ENCODE assay signal across 8 cellular contexts in the genomic region with DNA sequence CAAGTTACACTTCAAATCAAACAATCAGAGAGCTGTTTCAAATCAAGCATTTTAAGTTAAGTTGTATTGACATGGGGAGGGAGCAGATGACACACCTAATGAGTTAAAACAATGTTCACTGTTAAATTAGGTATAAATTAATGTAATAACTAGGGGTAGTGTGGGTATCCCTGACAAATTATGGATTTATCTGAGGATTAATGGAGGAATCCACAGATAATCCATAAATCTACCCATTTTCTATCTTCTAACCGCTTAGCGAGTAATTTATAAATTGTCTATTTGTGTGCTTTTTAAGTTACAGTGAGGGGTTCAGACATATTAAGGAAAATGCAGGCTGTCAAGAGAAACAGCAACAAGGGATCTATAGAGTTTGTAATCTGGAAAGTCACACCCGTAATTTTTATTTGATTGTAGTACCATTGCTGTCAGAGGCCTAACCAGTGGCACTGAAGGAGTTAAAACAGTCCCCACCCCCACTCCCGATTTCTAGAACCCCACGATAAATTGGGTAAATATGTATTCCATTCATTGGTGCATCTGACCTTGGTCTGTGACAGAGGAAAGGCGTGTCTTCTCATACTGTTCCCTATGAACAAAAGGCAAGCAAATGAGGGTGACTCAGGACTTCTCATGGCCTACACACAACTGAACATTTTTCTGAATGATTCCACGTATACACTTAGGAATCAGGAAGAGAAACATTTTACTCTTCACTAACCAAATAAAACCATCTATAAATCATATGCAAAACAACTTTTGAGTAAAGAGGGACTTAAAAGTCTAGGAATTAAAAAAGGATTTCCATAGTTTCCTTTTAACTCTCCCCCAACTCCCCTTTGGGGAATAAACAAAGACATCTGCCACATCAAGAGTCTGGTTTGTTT. TPM values are rescaled to one million over a fixed set of nuclear protein-coding genes. Genes with fewer than 3 reads are reported as not detected.
A peak's percentile ranks its signal among the peaks of the same experiment; 100 is the strongest.
DNase-seq lines count a peak whose midpoint lies in the region; ATAC-seq and TF ChIP-seq lines count a peak whose summit lies in the region.

No MANE protein-coding gene starts in this region.

- peak; percentile 94 for DNase-seq in DMS53 (lab: John Stamatoyannopoulos, UW)
- no peak for DNase-seq in Panc1 (ENCODE audit: low read depth, low spot score)
- peak; percentile 73 to 86 for DNase-seq in T47D (ENCODE audit: low read depth in 1 of 2, low spot score in 1 of 2)
- DNase-seq in left kidney (ENCODE audit: low read depth, low spot score), result peak; percentile 75
- peak in 1 of 2 donors; percentile 57 for DNase-seq in stimulated activated naive CD8-positive, alpha-beta T cell treated with anti-CD3 and anti-CD28 coated beads, Interleukin-15, amount 100 ng/mL, for 72 hours

- H3K9me3 Mint-ChIP-seq in stimulated activated naive CD8-positive, alpha-beta T cell treated with anti-CD3 and anti-CD28 coated beads, Interleukin-15, amount 100 ng/mL, for 72 hours, result no peaks in the 10 kb centered on the region

- peaks cover 44% of the 10 kb centered on the region for H3K36me3 ChIP-seq in Panc1 (ENCODE audit: control insufficient read depth, insufficient read depth, low read length)

- CTCF ChIA-PET in Panc1 (lab: Charles Lee), result no interaction called here

- no peak for TF ChIP-seq CTCF in Panc1 (IDR thresholded peaks at IDR 0.05)

- H3K27me3 ChIP-seq in Panc1 (ENCODE audit: control insufficient read depth, insufficient read depth, low read length), result no peaks in the 10 kb centered on the region

- peak overlapping the region; percentile 96 to 100 for H3K4me3 ChIP-seq in Panc1 (ENCODE audit: low read depth in 2 of 2, low read length in 2 of 2)

- H3K27ac ChIP-seq in Panc1 (ENCODE audit: low read length), result peak overlapping the region; percentile 99

- H3K4me1 Mint-ChIP-seq in stimulated activated naive CD8-positive, alpha-beta T cell treated with anti-CD3 and anti-CD28 coated beads, Interleukin-15, amount 100 ng/mL, for 72 hours, result peaks cover 39% of the 10 kb centered on the region

- H3K4me1 ChIP-seq in Panc1 (ENCODE audit: control insufficient read depth, insufficient read depth, low read length), result peaks cover 47% of the 10 kb centered on the region

- TF ChIP-seq RAD21 in Ishikawa (IDR thresholded peaks at IDR 0.05; ENCODE audit: low read depth), result no peak

- TF ChIP-seq EP300 in Ishikawa (IDR thresholded peaks at IDR 0.05; ENCODE audit: borderline replicate concordance), result no peak; the same call in 1 of the 2 replicates

- BruUV-seq in Panc1 (replicated peaks; lab: Mats Ljungman, UMichigan), result no TSS peak

- no peaks in the 10 kb centered on the region for H3K9me3 ChIP-seq in Panc1 (ENCODE audit: control insufficient read depth, insufficient read depth, low read depth, low read length)

- intact Hi-C loops in Panc1 (cut with micrococcal nuclease; ENCODE audit: unreplicated experiment), result no loop called here

- in situ Hi-C loops in Panc1 (cut with HindIII; ENCODE audit: low pct_unique_long_range_greater_than_20kb, low sequenced_read_pairs), result loop anchor here (25.0 kb wide), 1 partner anchor 360 kb away; no protein-coding TSS in a partner anchor
- in situ Hi-C loops in T47D (cut with HindIII; ENCODE audit: low pct_unique_long_range_greater_than_20kb, low sequenced_read_pairs), result no loop called here

- POLR2A ChIA-PET in Panc1 (lab: Charles Lee), result interaction anchor here (0.6 to 1.6 kb wide), 5 partner anchors 9 to 471 kb away, joined by 3 to 7 read pairs (median 3); no protein-coding TSS in a partner anchor

- ATAC-seq in Panc1, result peak; percentile 51
- peak; percentile 29 for ATAC-seq in stimulated activated naive CD8-positive, alpha-beta T cell treated with anti-CD3 and anti-CD28 coated beads, Interleukin-15, amount 100 ng/mL, for 72 hours
- ATAC-seq in HG02678 (IDR thresholded peaks at IDR 0.05; ENCODE audit: unreplicated experiment), result no peak
- ATAC-seq in GM21619 (IDR thresholded peaks at IDR 0.05; ENCODE audit: unreplicated experiment), result no peak

- no peaks in the 10 kb centered on the region for H3K27me3 Mint-ChIP-seq in stimulated activated naive CD8-positive, alpha-beta T cell treated with anti-CD3 and anti-CD28 coated beads, Interleukin-15, amount 100 ng/mL, for 72 hours

- peak overlapping the region; percentile 89 to 97 for H3K27ac Mint-ChIP-seq in stimulated activated naive CD8-positive, alpha-beta T cell treated with anti-CD3 and anti-CD28 coated beads, Interleukin-15, amount 100 ng/mL, for 72 hours

- peak overlapping the region; percentile 79 to 94 for H3K4me3 Mint-ChIP-seq in stimulated activated naive CD8-positive, alpha-beta T cell treated with anti-CD3 and anti-CD28 coated beads, Interleukin-15, amount 100 ng/mL, for 72 hours

TF ChIP-seq in Ishikawa, 13 proteins besides CTCF, POLR2A, EP300 and RAD21:
- TF ChIP-seq CEBPB (IDR thresholded peaks at IDR 0.05), result no peak
- TF ChIP-seq TCF12 (IDR thresholded peaks at IDR 0.05; ENCODE audit: low read depth), result peak; percentile 39; the same call in 1 of the 2 replicates
- TF ChIP-seq TAF1 (IDR thresholded peaks at IDR 0.05; ENCODE audit: low read depth), result no peak
- peak; percentile 51; the same call in 1 of the 2 replicates for TF ChIP-seq TEAD4 (IDR thresholded peaks at IDR 0.05)
- TF ChIP-seq, protein P1, sequence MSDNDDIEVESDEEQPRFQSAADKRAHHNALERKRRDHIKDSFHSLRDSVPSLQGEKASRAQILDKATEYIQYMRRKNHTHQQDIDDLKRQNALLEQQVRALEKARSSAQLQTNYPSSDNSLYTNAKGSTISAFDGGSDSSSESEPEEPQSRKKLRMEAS (IDR thresholded peaks at IDR 0.05), result no peak
- no peak for TF ChIP-seq EGR1 (IDR thresholded peaks at IDR 0.05)
- TF ChIP-seq CREB1 (IDR thresholded peaks at IDR 0.05; ENCODE audit: low read depth), result 0 out of 2 replicates have a peak, but pooled peaks have one; percentile 5
- TF ChIP-seq, protein P2, sequence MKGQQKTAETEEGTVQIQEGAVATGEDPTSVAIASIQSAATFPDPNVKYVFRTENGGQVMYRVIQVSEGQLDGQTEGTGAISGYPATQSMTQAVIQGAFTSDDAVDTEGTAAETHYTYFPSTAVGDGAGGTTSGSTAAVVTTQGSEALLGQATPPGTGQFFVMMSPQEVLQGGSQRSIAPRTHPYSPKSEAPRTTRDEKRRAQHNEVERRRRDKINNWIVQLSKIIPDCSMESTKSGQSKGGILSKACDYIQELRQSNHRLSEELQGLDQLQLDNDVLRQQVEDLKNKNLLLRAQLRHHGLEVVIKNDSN (IDR thresholded peaks at IDR 0.05), result peak; percentile 23; the same call in 1 of the 2 replicates
- TF ChIP-seq, protein P3, sequence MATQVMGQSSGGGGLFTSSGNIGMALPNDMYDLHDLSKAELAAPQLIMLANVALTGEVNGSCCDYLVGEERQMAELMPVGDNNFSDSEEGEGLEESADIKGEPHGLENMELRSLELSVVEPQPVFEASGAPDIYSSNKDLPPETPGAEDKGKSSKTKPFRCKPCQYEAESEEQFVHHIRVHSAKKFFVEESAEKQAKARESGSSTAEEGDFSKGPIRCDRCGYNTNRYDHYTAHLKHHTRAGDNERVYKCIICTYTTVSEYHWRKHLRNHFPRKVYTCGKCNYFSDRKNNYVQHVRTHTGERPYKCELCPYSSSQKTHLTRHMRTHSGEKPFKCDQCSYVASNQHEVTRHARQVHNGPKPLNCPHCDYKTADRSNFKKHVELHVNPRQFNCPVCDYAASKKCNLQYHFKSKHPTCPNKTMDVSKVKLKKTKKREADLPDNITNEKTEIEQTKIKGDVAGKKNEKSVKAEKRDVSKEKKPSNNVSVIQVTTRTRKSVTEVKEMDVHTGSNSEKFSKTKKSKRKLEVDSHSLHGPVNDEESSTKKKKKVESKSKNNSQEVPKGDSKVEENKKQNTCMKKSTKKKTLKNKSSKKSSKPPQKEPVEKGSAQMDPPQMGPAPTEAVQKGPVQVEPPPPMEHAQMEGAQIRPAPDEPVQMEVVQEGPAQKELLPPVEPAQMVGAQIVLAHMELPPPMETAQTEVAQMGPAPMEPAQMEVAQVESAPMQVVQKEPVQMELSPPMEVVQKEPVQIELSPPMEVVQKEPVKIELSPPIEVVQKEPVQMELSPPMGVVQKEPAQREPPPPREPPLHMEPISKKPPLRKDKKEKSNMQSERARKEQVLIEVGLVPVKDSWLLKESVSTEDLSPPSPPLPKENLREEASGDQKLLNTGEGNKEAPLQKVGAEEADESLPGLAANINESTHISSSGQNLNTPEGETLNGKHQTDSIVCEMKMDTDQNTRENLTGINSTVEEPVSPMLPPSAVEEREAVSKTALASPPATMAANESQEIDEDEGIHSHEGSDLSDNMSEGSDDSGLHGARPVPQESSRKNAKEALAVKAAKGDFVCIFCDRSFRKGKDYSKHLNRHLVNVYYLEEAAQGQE (IDR thresholded peaks at IDR 0.05; ENCODE audit: low read depth), result no peak
- TF ChIP-seq YY1 (IDR thresholded peaks at IDR 0.05; ENCODE audit: low read depth), result no peak
- no peak for TF ChIP-seq ZBTB7A (IDR thresholded peaks at IDR 0.05; ENCODE audit: low read depth)
- no peak; the same call in 1 of the 2 replicates for TF ChIP-seq FOXM1 (IDR thresholded peaks at IDR 0.05; ENCODE audit: borderline replicate concordance, low read depth)
- 0 out of 2 replicates have a peak, but pooled peaks have one; percentile 22 for TF ChIP-seq NFIC (IDR thresholded peaks at IDR 0.05)
TF ChIP-seq in Ishikawa: peak in this region for 5.

RNA-seq across cellular contexts. Expression of a gene that starts 7.4 kb away (rescaled TPM):
- 187 TPM for total RNA-seq in Panc1 (2021; ENCODE audit: unreplicated experiment)
- 155 TPM for polyA plus RNA-seq in Panc1 (2012; ENCODE audit: insufficient read length)

Comparison
In these comparisons a context has a peak if more than half of its experiments do, and no peak if none do; other contexts are left out.
1. ATAC-seq: peak in Panc1 (single experiment) and stimulated activated naive CD8-positive, alpha-beta T cell treated with anti-CD3 and anti-CD28 coated beads, Interleukin-15, amount 100 ng/mL, for 72 hours (single experiment); none in HG02678 (single experiment) and GM21619 (single experiment).